ENCODE assay signal across 11 cellular contexts in the genomic region with DNA sequence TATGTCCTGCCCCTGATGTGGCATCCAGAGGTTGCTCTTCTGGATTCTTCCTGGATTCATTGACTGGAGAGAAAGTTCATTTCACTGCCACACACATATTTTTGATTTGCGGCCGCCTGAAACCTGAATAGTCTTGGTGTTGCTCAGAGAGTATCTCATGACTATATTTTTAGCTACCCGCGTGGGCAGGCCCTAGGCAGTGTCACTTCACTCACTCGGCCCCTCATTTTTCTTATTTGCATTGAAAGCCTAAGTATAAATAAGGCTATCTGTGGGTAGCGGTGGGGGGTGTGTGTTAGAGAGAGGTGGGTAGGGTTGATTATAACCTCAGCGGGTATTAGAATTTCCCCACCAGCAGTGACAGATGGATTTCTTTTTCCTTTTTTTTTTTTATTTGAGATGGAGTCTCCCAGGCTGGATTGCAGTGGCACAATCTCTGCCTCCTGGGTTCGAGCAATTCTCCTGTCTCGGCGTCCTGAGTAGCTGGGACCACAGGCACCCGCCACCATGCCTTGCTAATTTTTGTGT.
DNase-seq lines count a peak whose midpoint lies in the region; ATAC-seq and TF ChIP-seq lines count a peak whose summit lies in the region.
"Had no signal": no experiment of that assay in that cellular context is flagged by ENCODE, and none has a peak within 500 bp of the region (broad histone marks: within the 10 kb centered on the region; RNA-seq: fewer than 3 reads in every experiment).

No MANE protein-coding gene starts in this region.

- intact Hi-C loops in left cardiac atrium (cut with DNase I): no loop called here

- no peak for TF ChIP-seq CTCF in GM12864 (IDR thresholded peaks at IDR 0.05; ENCODE audit: low read depth, low read length, missing control alignments)

- H3K4me3 ChIP-seq in GM12864 (ENCODE audit: low read depth, low read length): peak overlapping the region; percentile 26
- H3K4me3 ChIP-seq: HAP-1 had no signal

- peak; percentile 64 for DNase-seq in GM12864 (ENCODE audit: low read depth)
- DNase-seq in left cardiac atrium: no peak
- DNase-seq in activated naive CD4-positive, alpha-beta T cell treated with anti-CD3 and anti-CD28 coated beads, Interleukin-2, amount 50 U/mL, for 16 hours: no peak
- DNase-seq in CD1c-positive myeloid dendritic cell (ENCODE audit: extremely low spot score): no peak
- DNase-seq in stimulated activated CD4-positive, alpha-beta T cell treated with anti-CD3 and anti-CD28 coated beads, Interleukin-15, amount 100 ng/mL, for 24 hours: no peak
- DNase-seq in NCI-H526 treated with DMSO at 0.1 percent for 48 hours (lab: John Stamatoyannopoulos, UW): no peak
- DNase-seq: CD4-positive, CD25-positive, alpha-beta regulatory T cell; NCI-H2029 treated with DMSO at 0.1 percent for 48 hours had no signal

- ATAC-seq in GM21367 (IDR thresholded peaks at IDR 0.05; ENCODE audit: unreplicated experiment) (peak; percentile 49), HG03103 (IDR thresholded peaks at IDR 0.05; ENCODE audit: low read depth, unreplicated experiment) (peak; percentile 58), left cardiac atrium (peak; percentile 59 to 67)
